Comparison of ENCODE assay signal across 1 cellular context in genomic region chr16:81311762-81312161, GRCh38.
TF ChIP-seq lines count a peak whose summit lies in the region.

No MANE protein-coding gene starts in this region.

TF ChIP-seq in WTC11, 78 proteins besides CTCF, POLR2A, EP300 and RAD21 (continued from another document):
- TF ChIP-seq ERG (CRISPR knock-in tag; IDR thresholded peaks at IDR 0.05) (no peak), ESRRA (CRISPR knock-in tag; IDR thresholded peaks at IDR 0.05; ENCODE audit: borderline replicate concordance) (no peak), CBFB (CRISPR knock-in tag; IDR thresholded peaks at IDR 0.05; ENCODE audit: low read depth) (no peak), ZNF425 (CRISPR knock-in tag; conservative IDR thresholded peaks at IDR 0.05) (no peak), JUN (CRISPR knock-in tag; IDR thresholded peaks at IDR 0.05) (no peak), MYBL2 (CRISPR knock-in tag; IDR thresholded peaks at IDR 0.05) (no peak), ZNF317 (CRISPR knock-in tag; IDR thresholded peaks at IDR 0.05; ENCODE audit: borderline replicate concordance, low read depth) (no peak), NR3C1 (CRISPR knock-in tag; conservative IDR thresholded peaks at IDR 0.05; ENCODE audit: low read depth) (no peak), FOXK1 (CRISPR knock-in tag; IDR thresholded peaks at IDR 0.05) (no peak), IRF2 (CRISPR knock-in tag; IDR thresholded peaks at IDR 0.05; ENCODE audit: borderline replicate concordance, low read depth) (no peak), RELA (CRISPR knock-in tag; IDR thresholded peaks at IDR 0.05; ENCODE audit: borderline replicate concordance) (no peak), CREM (CRISPR knock-in tag; IDR thresholded peaks at IDR 0.05) (no peak)
- TF ChIP-seq, protein P1, sequence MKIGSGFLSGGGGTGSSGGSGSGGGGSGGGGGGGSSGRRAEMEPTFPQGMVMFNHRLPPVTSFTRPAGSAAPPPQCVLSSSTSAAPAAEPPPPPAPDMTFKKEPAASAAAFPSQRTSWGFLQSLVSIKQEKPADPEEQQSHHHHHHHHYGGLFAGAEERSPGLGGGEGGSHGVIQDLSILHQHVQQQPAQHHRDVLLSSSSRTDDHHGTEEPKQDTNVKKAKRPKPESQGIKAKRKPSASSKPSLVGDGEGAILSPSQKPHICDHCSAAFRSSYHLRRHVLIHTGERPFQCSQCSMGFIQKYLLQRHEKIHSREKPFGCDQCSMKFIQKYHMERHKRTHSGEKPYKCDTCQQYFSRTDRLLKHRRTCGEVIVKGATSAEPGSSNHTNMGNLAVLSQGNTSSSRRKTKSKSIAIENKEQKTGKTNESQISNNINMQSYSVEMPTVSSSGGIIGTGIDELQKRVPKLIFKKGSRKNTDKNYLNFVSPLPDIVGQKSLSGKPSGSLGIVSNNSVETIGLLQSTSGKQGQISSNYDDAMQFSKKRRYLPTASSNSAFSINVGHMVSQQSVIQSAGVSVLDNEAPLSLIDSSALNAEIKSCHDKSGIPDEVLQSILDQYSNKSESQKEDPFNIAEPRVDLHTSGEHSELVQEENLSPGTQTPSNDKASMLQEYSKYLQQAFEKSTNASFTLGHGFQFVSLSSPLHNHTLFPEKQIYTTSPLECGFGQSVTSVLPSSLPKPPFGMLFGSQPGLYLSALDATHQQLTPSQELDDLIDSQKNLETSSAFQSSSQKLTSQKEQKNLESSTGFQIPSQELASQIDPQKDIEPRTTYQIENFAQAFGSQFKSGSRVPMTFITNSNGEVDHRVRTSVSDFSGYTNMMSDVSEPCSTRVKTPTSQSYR (CRISPR knock-in tag; IDR thresholded peaks at IDR 0.05): no peak
- TF ChIP-seq, protein P2, sequence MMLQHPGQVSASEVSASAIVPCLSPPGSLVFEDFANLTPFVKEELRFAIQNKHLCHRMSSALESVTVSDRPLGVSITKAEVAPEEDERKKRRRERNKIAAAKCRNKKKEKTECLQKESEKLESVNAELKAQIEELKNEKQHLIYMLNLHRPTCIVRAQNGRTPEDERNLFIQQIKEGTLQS (CRISPR knock-in tag; conservative IDR thresholded peaks at IDR 0.05): no peak
